8 cellular contexts compared by ENCODE assay signal in the genomic region with DNA sequence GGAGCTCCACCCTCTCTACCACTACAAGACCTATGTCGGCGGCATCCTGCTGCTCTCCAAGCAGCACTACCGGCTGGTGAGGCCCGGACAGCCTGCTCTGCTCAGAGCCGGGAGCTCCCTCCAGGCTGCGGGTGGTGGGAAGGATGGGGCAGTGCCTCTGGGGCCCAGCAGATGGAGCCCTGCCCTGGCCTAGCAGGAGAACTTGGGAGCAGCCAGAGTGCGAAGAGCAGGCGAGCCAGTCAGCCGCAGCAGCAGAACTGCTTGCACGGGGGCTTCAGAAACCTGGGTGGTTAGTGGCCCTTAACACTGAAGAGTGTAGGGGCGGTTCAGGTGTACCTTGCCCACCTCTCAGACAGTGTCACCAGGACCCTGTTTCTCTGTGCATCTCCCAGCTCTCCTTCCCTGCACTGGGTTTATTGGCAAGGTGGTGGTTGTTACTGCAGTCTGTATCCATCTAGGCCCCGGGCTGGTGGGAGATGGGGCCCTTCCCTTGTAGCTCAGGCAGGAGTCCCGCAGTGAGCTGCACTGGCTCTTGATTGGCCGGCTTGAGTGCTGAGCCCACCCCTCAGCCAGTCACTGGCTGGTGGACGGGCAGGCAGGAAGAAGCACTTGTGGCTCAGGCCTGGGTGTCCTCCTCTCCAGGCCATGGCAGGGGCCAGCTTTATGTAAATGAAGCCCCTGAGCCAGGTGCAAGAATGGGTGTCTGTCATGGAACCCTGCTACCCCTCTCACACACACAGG. TPM values are rescaled to one million over a fixed set of nuclear protein-coding genes. Genes with fewer than 3 reads are reported as not detected.
DNase-seq lines count a peak whose midpoint lies in the region; ATAC-seq and TF ChIP-seq lines count a peak whose summit lies in the region.

No MANE protein-coding gene starts in this region.

- POLR2A ChIA-PET in activated CD4-positive, alpha-beta T cell treated with anti-CD3 and anti-CD28 coated beads for 36 hours (lab: Charles Lee) = no interaction called here

- DNase-seq in DMS79 (lab: John Stamatoyannopoulos, UW) (peak; percentile 19), NCI-H510A (lab: John Stamatoyannopoulos, UW) (peak; percentile 78), colonic mucosa (peak; percentile 82), lower leg skin (ENCODE audit: low spot score in 2 of 2) (peak; percentile 58 to 91)
- DNase-seq in activated CD4-positive, alpha-beta T cell treated with anti-CD3 and anti-CD28 coated beads for 36 hours = peak; percentile 82
- peak; percentile 28 to 67 (median 54) for DNase-seq in stimulated activated CD4-positive, alpha-beta T cell treated with anti-CD3 and anti-CD28 coated beads, TNF-alpha, amount 100 ng/mL, for 24 hours (ENCODE audit: low read depth in 3 of 3)

- H3K9ac ChIP-seq in colonic mucosa (ENCODE audit: low read depth in 2 of 2, low read length in 2 of 2) = no peak overlapping the region

- H3K4me1 Mint-ChIP-seq in activated CD4-positive, alpha-beta T cell treated with anti-CD3 and anti-CD28 coated beads for 36 hours = peaks cover 13% of the 10 kb centered on the region

- H3K4me3 ChIP-seq in colonic mucosa = no peak overlapping the region
- no peak overlapping the region for H3K4me3 ChIP-seq in lower leg skin (ENCODE audit: low read depth, poor library complexity, severe bottlenecking)

- ATAC-seq in HG03139 (IDR thresholded peaks at IDR 0.05; ENCODE audit: unreplicated experiment) (peak; percentile 49), GM21360 (IDR thresholded peaks at IDR 0.05; ENCODE audit: unreplicated experiment) (no peak)
- peak; percentile 92 for ATAC-seq in activated CD4-positive, alpha-beta T cell treated with anti-CD3 and anti-CD28 coated beads for 36 hours

- intact Hi-C loops in activated CD4-positive, alpha-beta T cell treated with anti-CD3 and anti-CD28 coated beads for 36 hours (cut with DNase I, micrococcal nuclease) = loop anchor here in 1 of 2 experiments (1.0 to 10.0 kb wide), 2 partner anchors 455 to 1573 kb away; no protein-coding TSS in a partner anchor
- intact Hi-C loops in colonic mucosa (cut with DNase I) (no loop called here), lower leg skin (cut with DNase I; ENCODE audit: low total_unique reads) (no loop called here)

- H3K27me3 ChIP-seq in colonic mucosa = no peaks in the 10 kb centered on the region

- H3K27ac Mint-ChIP-seq in activated CD4-positive, alpha-beta T cell treated with anti-CD3 and anti-CD28 coated beads for 36 hours = no peak overlapping the region

- H3K9me3 ChIP-seq in colonic mucosa = no peaks in the 10 kb centered on the region

- no peaks in the 10 kb centered on the region for H3K36me3 Mint-ChIP-seq in activated CD4-positive, alpha-beta T cell treated with anti-CD3 and anti-CD28 coated beads for 36 hours (ENCODE audit: low read depth)

- H3K9me3 Mint-ChIP-seq in activated CD4-positive, alpha-beta T cell treated with anti-CD3 and anti-CD28 coated beads for 36 hours (ENCODE audit: low read depth) = no peaks in the 10 kb centered on the region

- CTCF ChIA-PET in activated CD4-positive, alpha-beta T cell treated with anti-CD3 and anti-CD28 coated beads for 36 hours (lab: Charles Lee) = interaction anchor here (0.7 to 1.9 kb wide), 5 partner anchors 15 to 1463 kb away, joined by 3 to 6 read pairs (median 3); partner anchors contain the start of gene TMED9

- no peak for TF ChIP-seq POLR2A in lower leg skin (IDR thresholded peaks at IDR 0.05)

- TF ChIP-seq CTCF in colonic mucosa (IDR thresholded peaks at IDR 0.05) (peak; percentile 86), lower leg skin (IDR thresholded peaks at IDR 0.05) (peak in 1 of 3 donors; percentile 43)

- H3K4me3 Mint-ChIP-seq in activated CD4-positive, alpha-beta T cell treated with anti-CD3 and anti-CD28 coated beads for 36 hours = no peak overlapping the region

- WGBS in lower leg skin, 2 donors = 36 to 37% methylated on average over 10 to 15 of the region's 15 CpGs

- H3K27ac ChIP-seq in colonic mucosa = no peak overlapping the region

- H3K4me1 ChIP-seq in colonic mucosa = peaks cover 8% of the 10 kb centered on the region

- no peaks in the 10 kb centered on the region for H3K27me3 Mint-ChIP-seq in activated CD4-positive, alpha-beta T cell treated with anti-CD3 and anti-CD28 coated beads for 36 hours

- H3K36me3 ChIP-seq in colonic mucosa = no peaks in the 10 kb centered on the region

RNA-seq across cellular contexts. Expression of gene B4GALT7, which starts 7.7 kb away (rescaled TPM):
- 10 to 100 TPM; 16.3 to 18.1 TPM for total RNA-seq in activated CD4-positive, alpha-beta T cell treated with anti-CD3 and anti-CD28 coated beads for 36 hours
- total RNA-seq in colonic mucosa (10 to 100 TPM; 19.2 to 30.3 TPM), lower leg skin (10 to 100 TPM; 11.8 to 17.8 (median 16.4) TPM)

RNA-seq across cellular contexts. Expression of gene TMED9, which starts 15.6 kb away (rescaled TPM):
- total RNA-seq in activated CD4-positive, alpha-beta T cell treated with anti-CD3 and anti-CD28 coated beads for 36 hours = 100 to 1,000 TPM in 1 of 2 experiments, 10 to 100 TPM in 1; 83.2 to 109 TPM
- total RNA-seq in colonic mucosa = 100 to 1,000 TPM; 187 to 303 TPM
- total RNA-seq in lower leg skin = 10 to 100 TPM; 70.4 to 95.7 (median 80.4) TPM

RNA-seq across cellular contexts. Expression of gene FAM193B, which starts 53.3 kb away (rescaled TPM):
- total RNA-seq in activated CD4-positive, alpha-beta T cell treated with anti-CD3 and anti-CD28 coated beads for 36 hours = 10 to 100 TPM; 63.6 to 77.7 TPM
- 10 to 100 TPM; 39.4 to 78.6 TPM for total RNA-seq in colonic mucosa
- total RNA-seq in lower leg skin = 100 to 1,000 TPM in 1 of 4 donors, 10 to 100 TPM in 3; 57.0 to 128 (median 69.7) TPM

Comparison
In these comparisons a context has a peak if more than half of its experiments do, and no peak if none do; other contexts are left out.
1. DNase-seq: peak in every context shown above with its lines; median percentile 82 in activated CD4-positive, alpha-beta T cell treated with anti-CD3 and anti-CD28 coated beads for 36 hours; 82 in colonic mucosa; 78 in NCI-H510A; 74 in lower leg skin; 54 in stimulated activated CD4-positive, alpha-beta T cell treated with anti-CD3 and anti-CD28 coated beads, TNF-alpha, amount 100 ng/mL, for 24 hours; 19 in DMS79.